In genomic region chr19:7830272-7830771, GRCh38 we compare ENCODE assay signal across 8 cellular contexts. TPM values are rescaled to one million over a fixed set of nuclear protein-coding genes. Genes with fewer than 3 reads are reported as not detected.
DNase-seq lines count a peak whose midpoint lies in the region; ATAC-seq lines count a peak whose summit lies in the region.

No MANE protein-coding gene starts in this region.

- DNase-seq in T-helper 2 cell treated with Interferon-gamma antibody and Interleukin-4, amounts not matched to agents 5 μg/mL and 100 μg/mL, for 36 hours (ENCODE audit: low spot score) = no peak
- no peak for DNase-seq in T-helper 2 cell
- no peak for DNase-seq in activated CD4-positive, alpha-beta memory T cell treated with anti-CD3 and anti-CD28 coated beads, Interleukin-2, amount 10 ng/mL, durations not matched to agents 7 days and 5 days
- DNase-seq in iPS-NIHi11 (ENCODE audit: low spot score) = peak; percentile 22
- no peak for DNase-seq in stimulated activated naive CD8-positive, alpha-beta T cell treated with anti-CD3 and anti-CD28 coated beads, Interleukin-15, amount 100 ng/mL, for 72 hours
- DNase-seq in islet precursor cell = no peak
- DNase-seq in activated T-helper 1 cell treated with anti-CD3 and anti-CD28 coated beads, Interleukin-12 subunit alpha, Interleukin-12 subunit beta, Interleukin-2, Interleukin-4 antibody, amounts not matched to agents 30 ng/mL and 10 ng/mL and 1 ng/mL, durations not matched to agents 14 hours and 24 hours and 36 hours (ENCODE audit: low spot score) = no peak
- DNase-seq in SW480 (ENCODE audit: low spot score) = no peak

- no peaks in the 10 kb centered on the region for H3K36me3 Mint-ChIP-seq in T-helper 2 cell treated with Interferon-gamma antibody and Interleukin-4, amounts not matched to agents 5 μg/mL and 100 μg/mL, for 36 hours (ENCODE audit: low read depth)
- H3K36me3 Mint-ChIP-seq in activated CD4-positive, alpha-beta memory T cell treated with anti-CD3 and anti-CD28 coated beads, Interleukin-2, amount 10 ng/mL, durations not matched to agents 7 days and 5 days (ENCODE audit: low read depth) = no peaks in the 10 kb centered on the region
- no peaks in the 10 kb centered on the region for H3K36me3 Mint-ChIP-seq in activated T-helper 1 cell treated with anti-CD3 and anti-CD28 coated beads, Interleukin-12 subunit alpha, Interleukin-12 subunit beta, Interleukin-2, Interleukin-4 antibody, amounts not matched to agents 30 ng/mL and 10 ng/mL and 1 ng/mL, durations not matched to agents 14 hours and 24 hours and 36 hours (ENCODE audit: low read depth)

- peak overlapping the region; percentile 29 for H3K27ac Mint-ChIP-seq in T-helper 2 cell treated with Interferon-gamma antibody and Interleukin-4, amounts not matched to agents 5 μg/mL and 100 μg/mL, for 36 hours
- no peak overlapping the region for H3K27ac Mint-ChIP-seq in activated CD4-positive, alpha-beta memory T cell treated with anti-CD3 and anti-CD28 coated beads, Interleukin-2, amount 10 ng/mL, durations not matched to agents 7 days and 5 days
- no peak overlapping the region for H3K27ac Mint-ChIP-seq in stimulated activated naive CD8-positive, alpha-beta T cell treated with anti-CD3 and anti-CD28 coated beads, Interleukin-15, amount 100 ng/mL, for 72 hours
- H3K27ac Mint-ChIP-seq in activated T-helper 1 cell treated with anti-CD3 and anti-CD28 coated beads, Interleukin-12 subunit alpha, Interleukin-12 subunit beta, Interleukin-2, Interleukin-4 antibody, amounts not matched to agents 30 ng/mL and 10 ng/mL and 1 ng/mL, durations not matched to agents 14 hours and 24 hours and 36 hours = no peak overlapping the region

- POLR2A ChIA-PET in activated CD4-positive, alpha-beta memory T cell treated with anti-CD3 and anti-CD28 coated beads, Interleukin-2, amount 10 ng/mL, durations not matched to agents 7 days and 5 days (lab: Charles Lee) = no interaction called here

- H3K4me1 Mint-ChIP-seq in T-helper 2 cell treated with Interferon-gamma antibody and Interleukin-4, amounts not matched to agents 5 μg/mL and 100 μg/mL, for 36 hours (ENCODE audit: low read depth) = peaks cover 18% of the 10 kb centered on the region
- H3K4me1 Mint-ChIP-seq in activated CD4-positive, alpha-beta memory T cell treated with anti-CD3 and anti-CD28 coated beads, Interleukin-2, amount 10 ng/mL, durations not matched to agents 7 days and 5 days = peaks cover 22% of the 10 kb centered on the region
- H3K4me1 Mint-ChIP-seq in stimulated activated naive CD8-positive, alpha-beta T cell treated with anti-CD3 and anti-CD28 coated beads, Interleukin-15, amount 100 ng/mL, for 72 hours = peaks cover 30% of the 10 kb centered on the region
- peaks cover 21% of the 10 kb centered on the region for H3K4me1 Mint-ChIP-seq in activated T-helper 1 cell treated with anti-CD3 and anti-CD28 coated beads, Interleukin-12 subunit alpha, Interleukin-12 subunit beta, Interleukin-2, Interleukin-4 antibody, amounts not matched to agents 30 ng/mL and 10 ng/mL and 1 ng/mL, durations not matched to agents 14 hours and 24 hours and 36 hours (ENCODE audit: low read depth)

- H3K4me3 Mint-ChIP-seq in T-helper 2 cell treated with Interferon-gamma antibody and Interleukin-4, amounts not matched to agents 5 μg/mL and 100 μg/mL, for 36 hours = no peak overlapping the region
- H3K4me3 Mint-ChIP-seq in activated CD4-positive, alpha-beta memory T cell treated with anti-CD3 and anti-CD28 coated beads, Interleukin-2, amount 10 ng/mL, durations not matched to agents 7 days and 5 days = peak overlapping the region; percentile 80
- H3K4me3 Mint-ChIP-seq in stimulated activated naive CD8-positive, alpha-beta T cell treated with anti-CD3 and anti-CD28 coated beads, Interleukin-15, amount 100 ng/mL, for 72 hours = peak overlapping the region; percentile 89 to 90
- no peak overlapping the region for H3K4me3 Mint-ChIP-seq in activated T-helper 1 cell treated with anti-CD3 and anti-CD28 coated beads, Interleukin-12 subunit alpha, Interleukin-12 subunit beta, Interleukin-2, Interleukin-4 antibody, amounts not matched to agents 30 ng/mL and 10 ng/mL and 1 ng/mL, durations not matched to agents 14 hours and 24 hours and 36 hours

- peak; percentile 22 for ATAC-seq in stimulated activated naive CD8-positive, alpha-beta T cell treated with anti-CD3 and anti-CD28 coated beads, Interleukin-15, amount 100 ng/mL, for 72 hours

- no peaks in the 10 kb centered on the region for H3K9me3 Mint-ChIP-seq in T-helper 2 cell treated with Interferon-gamma antibody and Interleukin-4, amounts not matched to agents 5 μg/mL and 100 μg/mL, for 36 hours
- no peaks in the 10 kb centered on the region for H3K9me3 Mint-ChIP-seq in activated CD4-positive, alpha-beta memory T cell treated with anti-CD3 and anti-CD28 coated beads, Interleukin-2, amount 10 ng/mL, durations not matched to agents 7 days and 5 days
- H3K9me3 Mint-ChIP-seq in stimulated activated naive CD8-positive, alpha-beta T cell treated with anti-CD3 and anti-CD28 coated beads, Interleukin-15, amount 100 ng/mL, for 72 hours = no peaks in the 10 kb centered on the region
- H3K9me3 Mint-ChIP-seq in activated T-helper 1 cell treated with anti-CD3 and anti-CD28 coated beads, Interleukin-12 subunit alpha, Interleukin-12 subunit beta, Interleukin-2, Interleukin-4 antibody, amounts not matched to agents 30 ng/mL and 10 ng/mL and 1 ng/mL, durations not matched to agents 14 hours and 24 hours and 36 hours = no peaks in the 10 kb centered on the region

- intact Hi-C loops in activated T-helper 1 cell treated with anti-CD3 and anti-CD28 coated beads, Interleukin-12 subunit alpha, Interleukin-12 subunit beta, Interleukin-2, Interleukin-4 antibody, amounts not matched to agents 30 ng/mL and 10 ng/mL and 1 ng/mL, durations not matched to agents 14 hours and 24 hours and 36 hours (cut with micrococcal nuclease) = no loop called here

- CTCF ChIA-PET in activated CD4-positive, alpha-beta memory T cell treated with anti-CD3 and anti-CD28 coated beads, Interleukin-2, amount 10 ng/mL, durations not matched to agents 7 days and 5 days (lab: Charles Lee) = interaction anchor here (0.7 to 2.0 kb wide), 2 partner anchors 150 to 262 kb away, joined by 4 to 5 read pairs; partner anchors contain the start of gene TRAPPC5

- peaks cover 4% of the 10 kb centered on the region for H3K27me3 Mint-ChIP-seq in T-helper 2 cell treated with Interferon-gamma antibody and Interleukin-4, amounts not matched to agents 5 μg/mL and 100 μg/mL, for 36 hours (ENCODE audit: low read depth)
- peaks cover 6% of the 10 kb centered on the region for H3K27me3 Mint-ChIP-seq in activated CD4-positive, alpha-beta memory T cell treated with anti-CD3 and anti-CD28 coated beads, Interleukin-2, amount 10 ng/mL, durations not matched to agents 7 days and 5 days
- H3K27me3 Mint-ChIP-seq in stimulated activated naive CD8-positive, alpha-beta T cell treated with anti-CD3 and anti-CD28 coated beads, Interleukin-15, amount 100 ng/mL, for 72 hours = peaks cover 15% of the 10 kb centered on the region
- H3K27me3 Mint-ChIP-seq in activated T-helper 1 cell treated with anti-CD3 and anti-CD28 coated beads, Interleukin-12 subunit alpha, Interleukin-12 subunit beta, Interleukin-2, Interleukin-4 antibody, amounts not matched to agents 30 ng/mL and 10 ng/mL and 1 ng/mL, durations not matched to agents 14 hours and 24 hours and 36 hours (ENCODE audit: insufficient read depth) = peaks cover 15% of the 10 kb centered on the region

RNA-seq across cellular contexts. Expression of gene EVI5L, which starts 0.3 kb away (rescaled TPM):
- total RNA-seq in activated CD4-positive, alpha-beta memory T cell treated with anti-CD3 and anti-CD28 coated beads, Interleukin-2, amount 10 ng/mL, durations not matched to agents 7 days and 5 days = 1 to 10 TPM; 7.0 to 7.7 TPM
- total RNA-seq in activated T-helper 1 cell treated with anti-CD3 and anti-CD28 coated beads, Interleukin-12 subunit alpha, Interleukin-12 subunit beta, Interleukin-2, Interleukin-4 antibody, amounts not matched to agents 30 ng/mL and 10 ng/mL and 1 ng/mL, durations not matched to agents 14 hours and 24 hours and 36 hours = 4.4 TPM in 2 replicates

RNA-seq across cellular contexts. Expression of gene PRR36, which starts 43.9 kb away (rescaled TPM):
- total RNA-seq in activated CD4-positive, alpha-beta memory T cell treated with anti-CD3 and anti-CD28 coated beads, Interleukin-2, amount 10 ng/mL, durations not matched to agents 7 days and 5 days = under 1 TPM; 0.05 to 0.13 TPM
- total RNA-seq in activated T-helper 1 cell treated with anti-CD3 and anti-CD28 coated beads, Interleukin-12 subunit alpha, Interleukin-12 subunit beta, Interleukin-2, Interleukin-4 antibody, amounts not matched to agents 30 ng/mL and 10 ng/mL and 1 ng/mL, durations not matched to agents 14 hours and 24 hours and 36 hours = 0.05 and 0.17 TPM in 2 replicates

RNA-seq across cellular contexts. Expression of gene LRRC8E, which starts 58.0 kb away (rescaled TPM):
- total RNA-seq in activated CD4-positive, alpha-beta memory T cell treated with anti-CD3 and anti-CD28 coated beads, Interleukin-2, amount 10 ng/mL, durations not matched to agents 7 days and 5 days = not detected
- not detected in 2 replicates for total RNA-seq in activated T-helper 1 cell treated with anti-CD3 and anti-CD28 coated beads, Interleukin-12 subunit alpha, Interleukin-12 subunit beta, Interleukin-2, Interleukin-4 antibody, amounts not matched to agents 30 ng/mL and 10 ng/mL and 1 ng/mL, durations not matched to agents 14 hours and 24 hours and 36 hours

Comparison
In these comparisons a context has a peak if more than half of its experiments do, and no peak if none do; other contexts are left out.
1. H3K4me3 Mint-ChIP-seq: peak in activated CD4-positive, alpha-beta memory T cell treated with anti-CD3 and anti-CD28 coated beads, Interleukin-2, amount 10 ng/mL, durations not matched to agents 7 days and 5 days (single experiment) and stimulated activated naive CD8-positive, alpha-beta T cell treated with anti-CD3 and anti-CD28 coated beads, Interleukin-15, amount 100 ng/mL, for 72 hours (2 of 2); none in T-helper 2 cell treated with Interferon-gamma antibody and Interleukin-4, amounts not matched to agents 5 μg/mL and 100 μg/mL, for 36 hours (single experiment) and activated T-helper 1 cell treated with anti-CD3 and anti-CD28 coated beads, Interleukin-12 subunit alpha, Interleukin-12 subunit beta, Interleukin-2, Interleukin-4 antibody, amounts not matched to agents 30 ng/mL and 10 ng/mL and 1 ng/mL, durations not matched to agents 14 hours and 24 hours and 36 hours (single experiment).